ENCODE assay signal across 15 cellular contexts in genomic region chr18:36650206-36650605, GRCh38.
DNase-seq lines count a peak whose midpoint lies in the region; ATAC-seq, FAIRE-seq and TF ChIP-seq lines count a peak whose summit lies in the region.
"Had no signal": no experiment of that assay in that cellular context is flagged by ENCODE, and none has a peak within 500 bp of the region (broad histone marks: within the 10 kb centered on the region; RNA-seq: fewer than 3 reads in every experiment).

No MANE protein-coding gene starts in this region.

- no peaks in the 10 kb centered on the region; the same call in 1 of the 2 replicates for H4K20me1 ChIP-seq in GM23338 (replicated peaks; ENCODE audit: insufficient read depth)
- H4K20me1 ChIP-seq in GM12878 (ENCODE audit: control insufficient read depth, insufficient read depth): no peaks in the 10 kb centered on the region
- H4K20me1 ChIP-seq in hepatocyte (ENCODE audit: insufficient read depth, poor library complexity, severe bottlenecking): no peaks in the 10 kb centered on the region

- H3K4me1 Mint-ChIP-seq in GM23338: peaks cover 3% of the 10 kb centered on the region
- no peaks in the 10 kb centered on the region for H3K4me1 Mint-ChIP-seq in naive thymus-derived CD4-positive, alpha-beta T cell
- H3K4me1 Mint-ChIP-seq: CD14-positive monocyte had no signal

- no peaks in the 10 kb centered on the region for H3K4me1 ChIP-seq in GM23338 (ENCODE audit: insufficient read depth)
- no peaks in the 10 kb centered on the region for H3K4me1 ChIP-seq in GM12878 (ENCODE audit: control insufficient read depth, insufficient read depth, low read length)
- H3K4me1 ChIP-seq in esophagus muscularis mucosa: no peaks in the 10 kb centered on the region
- H3K4me1 ChIP-seq in naive thymus-derived CD4-positive, alpha-beta T cell (ENCODE audit: control insufficient read depth in 2 of 2, insufficient read depth in 2 of 2, low read length in 2 of 2): no peaks in the 10 kb centered on the region
- H3K4me1 ChIP-seq in hepatocyte (ENCODE audit: insufficient read depth): no peaks in the 10 kb centered on the region

- no peak overlapping the region for H3K4me3 Mint-ChIP-seq in GM23338
- no peak overlapping the region for H3K4me3 Mint-ChIP-seq in naive thymus-derived CD4-positive, alpha-beta T cell
- H3K4me3 Mint-ChIP-seq: CD14-positive monocyte; CD8-positive, alpha-beta T cell had no signal

- H3K27me3 ChIP-seq in GM23338 (ENCODE audit: insufficient read depth) (no peaks in the 10 kb centered on the region), GM12878 (replicated peaks in 1 of 2; ENCODE audit: control insufficient read depth in 2 of 2, insufficient read depth in 2 of 2, low read length in 1 of 2) (no peaks in the 10 kb centered on the region), esophagus muscularis mucosa (no peaks in the 10 kb centered on the region), hepatocyte (no peaks in the 10 kb centered on the region)
- H3K27me3 ChIP-seq in naive thymus-derived CD4-positive, alpha-beta T cell (ENCODE audit: control insufficient read depth in 2 of 2, insufficient read depth in 2 of 2, low read length in 2 of 2): no peaks in the 10 kb centered on the region

- H3K79me2 ChIP-seq in GM23338 (replicated peaks; ENCODE audit: insufficient read depth): no peaks in the 10 kb centered on the region
- no peaks in the 10 kb centered on the region for H3K79me2 ChIP-seq in GM12878 (ENCODE audit: control insufficient read depth, insufficient read depth, low read length)
- no peaks in the 10 kb centered on the region for H3K79me2 ChIP-seq in hepatocyte

- DNase-seq in EH (ENCODE audit: low read depth) (peak; percentile 20), GM23338 (ENCODE audit: low spot score) (no peak), GM12878 (ENCODE audit: low read depth, low spot score) (no peak), esophagus muscularis mucosa (ENCODE audit: extremely low spot score) (peak; percentile 57), AG20443 (ENCODE audit: low spot score) (no peak), NCI-H2029 (lab: John Stamatoyannopoulos, UW) (no peak), hepatocyte (ENCODE audit: low spot score) (no peak)
- DNase-seq in naive thymus-derived CD4-positive, alpha-beta T cell: no peak
- DNase-seq: CD8-positive, alpha-beta T cell; COR-L47 had no signal

- H3K4me2 ChIP-seq in GM23338 (no peak overlapping the region), GM12878 (ENCODE audit: control insufficient read depth, insufficient read depth) (no peak overlapping the region), hepatocyte (no peak overlapping the region)

- peak; percentile 40; the same call in 1 of the 3 replicates for ATAC-seq in GM23338
- peak; percentile 9; the same call in 1 of the 3 replicates for ATAC-seq in GM12878
- ATAC-seq in naive thymus-derived CD4-positive, alpha-beta T cell: no peak
- ATAC-seq: CD8-positive, alpha-beta T cell; HCT116 had no signal

- no peak overlapping the region for H3K9ac ChIP-seq in GM12878 (ENCODE audit: control insufficient read depth, insufficient read depth, low read length)

- intact Hi-C loops in GM12878 (cut with micrococcal nuclease; ENCODE audit: unreplicated experiment): no loop called here
- intact Hi-C loops in esophagus muscularis mucosa (cut with DNase I): no loop called here
- intact Hi-C loops in naive thymus-derived CD4-positive, alpha-beta T cell (cut with micrococcal nuclease): no loop called here

- CTCF ChIA-PET in GM12878 (lab: Yijun Ruan, JAX): interaction anchor here (1.1 to 2.1 kb wide), 8 partner anchors 9 to 116 kb away, joined by 3 to 8 read pairs (median 4); no protein-coding TSS in a partner anchor
- CTCF ChIA-PET in naive thymus-derived CD4-positive, alpha-beta T cell (lab: Charles Lee): no interaction called here

- SMC1A ChIA-PET in GM12878 (lab: Charles Lee; ENCODE audit: uncharacterized antibody, unreplicated experiment): interaction anchor here (0.6 to 2.1 kb wide), 3 partner anchors 14 to 21 kb away, joined by 3 to 32 read pairs (median 5); no protein-coding TSS in a partner anchor

- H3K36me3 ChIP-seq in GM23338 (ENCODE audit: insufficient read depth): no peaks in the 10 kb centered on the region
- no peaks in the 10 kb centered on the region for H3K36me3 ChIP-seq in GM12878 (ENCODE audit: control insufficient read depth in 2 of 2, insufficient read depth in 2 of 2, low read length in 1 of 2)
- H3K36me3 ChIP-seq in esophagus muscularis mucosa: no peaks in the 10 kb centered on the region
- H3K36me3 ChIP-seq in naive thymus-derived CD4-positive, alpha-beta T cell (ENCODE audit: control insufficient read depth in 2 of 3, insufficient read depth in 3 of 3, low read length in 3 of 3): no peaks in the 10 kb centered on the region
- no peaks in the 10 kb centered on the region for H3K36me3 ChIP-seq in hepatocyte (replicated peaks; ENCODE audit: insufficient read depth, low read depth)

- H3K9me3 ChIP-seq in GM12878 (replicated peaks; ENCODE audit: control insufficient read depth, insufficient read depth, low read length) (no peaks in the 10 kb centered on the region), esophagus muscularis mucosa (no peaks in the 10 kb centered on the region), hepatocyte (ENCODE audit: low read depth) (no peaks in the 10 kb centered on the region)
- no peaks in the 10 kb centered on the region for H3K9me3 ChIP-seq in naive thymus-derived CD4-positive, alpha-beta T cell (ENCODE audit: control insufficient read depth in 2 of 3, low read length in 3 of 3)

- H3K27me3 Mint-ChIP-seq in GM23338 (ENCODE audit: insufficient read depth, low read depth, poor library complexity): no peaks in the 10 kb centered on the region
- peaks cover 0 to 25% (median 10%) of the 10 kb centered on the region in 5 donors for H3K27me3 Mint-ChIP-seq in naive thymus-derived CD4-positive, alpha-beta T cell

- no TSS peak for BruUV-seq in GM12878 (replicated peaks; lab: Mats Ljungman, UMichigan)

- no peak overlapping the region for H3K27ac ChIP-seq in GM23338 (ENCODE audit: low read depth)
- no peak overlapping the region for H3K27ac ChIP-seq in GM12878 (ENCODE audit: control insufficient read depth, insufficient read depth)
- H3K27ac ChIP-seq in esophagus muscularis mucosa (replicated peaks in 1 of 4): no peak overlapping the region
- H3K27ac ChIP-seq in naive thymus-derived CD4-positive, alpha-beta T cell (ENCODE audit: low read depth, low read length): no peak overlapping the region
- no peak overlapping the region for H3K27ac ChIP-seq in hepatocyte
- H3K27ac ChIP-seq: HL-60 had no signal

- POLR2A ChIA-PET in GM12878 (lab: Charles Lee): interaction anchor here (0.9 to 1.7 kb wide), 3 partner anchors 9 to 15 kb away, joined by 3 to 4 read pairs (median 4); no protein-coding TSS in a partner anchor
- POLR2A ChIA-PET in naive thymus-derived CD4-positive, alpha-beta T cell (lab: Charles Lee): no interaction called here

- H2AFZ ChIP-seq in GM23338 (no peak overlapping the region), GM12878 (ENCODE audit: control insufficient read depth, low read depth, low read length) (no peak overlapping the region), hepatocyte (no peak overlapping the region)

- no peak for TF ChIP-seq POLR2A in GM12878 (IDR thresholded peaks at IDR 0.05; ENCODE audit: low read depth, low read length)
- no peak for TF ChIP-seq POLR2A in esophagus muscularis mucosa (IDR thresholded peaks at IDR 0.05; ENCODE audit: low read depth)

- no peak for TF ChIP-seq RAD21 in GM12878 (IDR thresholded peaks at IDR 0.05; ENCODE audit: insufficient read depth, low read depth, low read length)

- FAIRE-seq in GM12878 (lab: Jason Lieb, UNC): no peak
- FAIRE-seq: GM12892, H54 had no signal

- in situ Hi-C loops in GM12878 (cut with MboI): no loop called here

- no peaks in the 10 kb centered on the region for H3K36me3 Mint-ChIP-seq in GM23338 (ENCODE audit: low read depth)
- H3K36me3 Mint-ChIP-seq in naive thymus-derived CD4-positive, alpha-beta T cell: no peaks in the 10 kb centered on the region
- H3K36me3 Mint-ChIP-seq: CD14-positive monocyte; CD8-positive, alpha-beta T cell had no signal

- H3F3A ChIP-seq in GM23338 (replicated peaks; ENCODE audit: low read depth): no peaks in the 10 kb centered on the region

- TF ChIP-seq CTCF in GM23338 (conservative IDR thresholded peaks at IDR 0.05; ENCODE audit: low read depth in 2 of 2): no peak
- TF ChIP-seq CTCF in GM12878 (IDR thresholded peaks at IDR 0.05 in 2 of 3, conservative IDR thresholded peaks at IDR 0.05 in 1 of 3; ENCODE audit: control insufficient read depth in 2 of 3, extremely low read depth in 1 of 3, insufficient read depth in 1 of 3, low read depth in 3 of 3, low read length in 3 of 3): no peak
- no peak for TF ChIP-seq CTCF in esophagus muscularis mucosa (IDR thresholded peaks at IDR 0.05)
- no peak for TF ChIP-seq CTCF in hepatocyte (IDR thresholded peaks at IDR 0.05; ENCODE audit: poor library complexity)

- no peak overlapping the region for H3K27ac Mint-ChIP-seq in GM23338
- H3K27ac Mint-ChIP-seq in naive thymus-derived CD4-positive, alpha-beta T cell: no peak overlapping the region
- H3K27ac Mint-ChIP-seq: CD14-positive monocyte; CD8-positive, alpha-beta T cell had no signal

- WGBS in GM12878 (ENCODE audit: insufficient coverage, insufficient replicate concordance, low lambda C conversion rate, missing lambda C conversion rate): 27% methylated on average over 2 of the region's 2 CpGs
- WGBS in esophagus muscularis mucosa: 80% methylated on average over 2 of the region's 2 CpGs
- 84% methylated on average over 2 of the region's 2 CpGs for WGBS in hepatocyte (ENCODE audit: low lambda C conversion rate, missing lambda C conversion rate)

- RAD21 ChIA-PET in GM12878 (lab: Charles Lee; ENCODE audit: unreplicated experiment): interaction anchor here (1.4 to 2.0 kb wide), 3 partner anchors 14 to 366 kb away, joined by 3 to 8 read pairs (median 5); no protein-coding TSS in a partner anchor

- no peak for TF ChIP-seq EP300 in GM12878 (IDR thresholded peaks at IDR 0.05; ENCODE audit: borderline replicate concordance in 1 of 2, control insufficient read depth in 1 of 2, low read depth in 2 of 2, low read length in 2 of 2)
- TF ChIP-seq EP300 in esophagus muscularis mucosa (IDR thresholded peaks at IDR 0.05): no peak

- no peaks in the 10 kb centered on the region for H3K9me3 Mint-ChIP-seq in GM23338
- H3K9me3 Mint-ChIP-seq in naive thymus-derived CD4-positive, alpha-beta T cell: peaks cover 0 to 4% (median 0%) of the 10 kb centered on the region in 11 donors
- H3K9me3 Mint-ChIP-seq: CD8-positive, alpha-beta T cell had no signal

- H3K4me3 ChIP-seq in GM23338 (no peak overlapping the region), GM12878 (no peak overlapping the region), esophagus muscularis mucosa (no peak overlapping the region), hepatocyte (no peak overlapping the region)
- H3K4me3 ChIP-seq in naive thymus-derived CD4-positive, alpha-beta T cell (ENCODE audit: low read length): no peak overlapping the region

- H3K9me2 ChIP-seq in GM23338 (ENCODE audit: insufficient read depth) (no peaks in the 10 kb centered on the region), hepatocyte (replicated peaks; ENCODE audit: insufficient read depth) (no peaks in the 10 kb centered on the region)

TF ChIP-seq in GM23338, 12 proteins besides CTCF, POLR2A, EP300 and RAD21 (continues in another document):
- TF ChIP-seq ZNF114 (CRISPR knock-in tag; IDR thresholded peaks at IDR 0.05) (no peak), POLR2AphosphoS5 (IDR thresholded peaks at IDR 0.05; ENCODE audit: low read depth) (no peak)

TF ChIP-seq in GM12878, 131 proteins besides CTCF, POLR2A, EP300 and RAD21 (continues in another document):
- TF ChIP-seq RFX5 (IDR thresholded peaks at IDR 0.05; ENCODE audit: low read depth, low read length): no peak

Comparison
In these comparisons a context has a peak if more than half of its experiments do, and no peak if none do; other contexts are left out.
1. DNase-seq: peak in EH (single experiment) and esophagus muscularis mucosa (single experiment); none in GM23338 (single experiment), GM12878 (single experiment), AG20443 (single experiment), NCI-H2029 (single experiment), naive thymus-derived CD4-positive, alpha-beta T cell (0 of 9) and hepatocyte (single experiment).